Comparison of ENCODE assay signal across 8 cellular contexts in genomic region chr19:45902651-45903625, GRCh38. TPM values are rescaled to one million over a fixed set of nuclear protein-coding genes. Genes with fewer than 3 reads are reported as not detected.
DNase-seq lines count a peak whose midpoint lies in the region; ATAC-seq and TF ChIP-seq lines count a peak whose summit lies in the region.

No MANE protein-coding gene starts in this region.

- H3K9me3 ChIP-seq in ascending aorta (no peaks in the 10 kb centered on the region), right cardiac atrium (ENCODE audit: control insufficient read depth, low read length) (no peaks in the 10 kb centered on the region), vagina (no peaks in the 10 kb centered on the region)

- peak; percentile 91 for ATAC-seq in GM18502 (IDR thresholded peaks at IDR 0.05; ENCODE audit: poor library complexity, unreplicated experiment)
- ATAC-seq in HG02943 (IDR thresholded peaks at IDR 0.05; ENCODE audit: low read depth, unreplicated experiment): peak; percentile 84
- peak; percentile 96 to 97 for ATAC-seq in right cardiac atrium

- WGBS in right cardiac atrium: 1% methylated on average over 72 of the region's 73 CpGs

- peak overlapping the region; percentile 39 to 57 for H3K27ac ChIP-seq in ascending aorta
- H3K27ac ChIP-seq in right cardiac atrium (ENCODE audit: low read length): peak overlapping the region; percentile 48
- H3K27ac ChIP-seq in vagina: peak overlapping the region; percentile 77

- H3K4me3 ChIP-seq in ascending aorta (peak overlapping the region; percentile 72 to 86), right cardiac atrium (ENCODE audit: low read length) (peak overlapping the region; percentile 91), vagina (peak overlapping the region; percentile 84 to 89)

- intact Hi-C loops in ascending aorta (cut with DNase I): loop anchor here (1.0 to 2.0 kb wide), 4 partner anchors 17 to 92 kb away; partner anchors contain the start of genes CCDC61, IRF2BP1 and SYMPK
- intact Hi-C loops in right cardiac atrium (cut with DNase I): loop anchor here in 1 of 4 donors (10.0 kb wide), 1 partner anchor 92 kb away; the partner anchor contains the start of gene CCDC61
- intact Hi-C loops in vagina (cut with DNase I): no loop called here

- DNase-seq in NCI-H187 (lab: John Stamatoyannopoulos, UW) (peak; percentile 96 to 98), T-helper 2 cell (peak; percentile 96 to 99 (median 99)), ascending aorta (ENCODE audit: low spot score in 2 of 2) (peak; percentile 88 to 99), right cardiac atrium (peak; percentile 99 to 100 (median 99)), putamen (ENCODE audit: low spot score) (peak; percentile 98), vagina (ENCODE audit: extremely low spot score in 2 of 2) (no peak)

- peak in 1 of 2 donors; percentile 61 for TF ChIP-seq POLR2A in vagina (IDR thresholded peaks at IDR 0.05)

- H3K4me1 ChIP-seq in ascending aorta (peaks cover 7 to 9% of the 10 kb centered on the region in 2 donors), right cardiac atrium (ENCODE audit: control insufficient read depth, insufficient read depth, low read length) (peaks cover 4% of the 10 kb centered on the region), vagina (peaks cover 24% of the 10 kb centered on the region)

- H3K36me3 ChIP-seq in ascending aorta (peaks cover 16 to 17% of the 10 kb centered on the region in 2 donors), vagina (peaks cover 0 to 24% of the 10 kb centered on the region in 2 donors)

- TF ChIP-seq CTCF in ascending aorta (IDR thresholded peaks at IDR 0.05): no peak
- TF ChIP-seq CTCF in vagina (IDR thresholded peaks at IDR 0.05): no peak

- H3K27me3 ChIP-seq in ascending aorta: no peaks in the 10 kb centered on the region
- no peaks in the 10 kb centered on the region for H3K27me3 ChIP-seq in right cardiac atrium (ENCODE audit: control insufficient read depth, insufficient read depth)
- H3K27me3 ChIP-seq in vagina: no peaks in the 10 kb centered on the region

RNA-seq across cellular contexts. Expression of gene MYPOP, which starts 0.5 kb away (rescaled TPM):
- total RNA-seq in ascending aorta (1.6 TPM), right cardiac atrium (10 to 100 TPM in 3 of 4 donors, 1 to 10 TPM in 1; 9.1 to 15.4 (median 12.9) TPM), vagina (13.8 TPM)
- polyA plus RNA-seq in right cardiac atrium: 9.3 TPM

RNA-seq across cellular contexts. Expression of gene NANOS2, which starts 11.6 kb away (rescaled TPM):
- not detected for total RNA-seq in ascending aorta
- not detected for total RNA-seq in right cardiac atrium
- not detected for polyA plus RNA-seq in right cardiac atrium
- total RNA-seq in vagina: not detected

RNA-seq across cellular contexts. Expression of gene IRF2BP1, which starts 17.0 kb away (rescaled TPM):
- total RNA-seq in ascending aorta (45.7 TPM), right cardiac atrium (10 to 100 TPM; 21.5 to 23.4 (median 22.5) TPM), vagina (32.2 TPM)
- 17.5 TPM for polyA plus RNA-seq in right cardiac atrium

RNA-seq across cellular contexts. Expression of gene FOXA3, which starts 38.8 kb away (rescaled TPM):
- total RNA-seq in ascending aorta: not detected
- not detected for total RNA-seq in right cardiac atrium
- not detected for polyA plus RNA-seq in right cardiac atrium
- not detected for total RNA-seq in vagina

RNA-seq across cellular contexts. Expression of gene SYMPK, which starts 40.0 kb away (rescaled TPM):
- total RNA-seq in ascending aorta: 103 TPM
- total RNA-seq in right cardiac atrium: 10 to 100 TPM; 33.1 to 40.4 (median 34.4) TPM
- 23.5 TPM for polyA plus RNA-seq in right cardiac atrium
- 43.2 TPM for total RNA-seq in vagina

Comparison
In these comparisons a context has a peak if more than half of its experiments do, and no peak if none do; other contexts are left out.
1. DNase-seq: peak in NCI-H187 (2 of 2), T-helper 2 cell (5 of 5), ascending aorta (2 of 2), right cardiac atrium (3 of 3) and putamen (single experiment); none in vagina (0 of 2).
2. Peak in every context shown above with its lines, with median percentiles within 50 percentile points of each other: ATAC-seq, H3K27ac ChIP-seq and H3K4me3 ChIP-seq.